17 cellular contexts compared by ENCODE assay signal in genomic region chr4:10034136-10034535, GRCh38. TPM values are rescaled to one million over a fixed set of nuclear protein-coding genes. Genes with fewer than 3 reads are reported as not detected.
A peak's percentile ranks its signal among the peaks of the same experiment; 100 is the strongest.
DNase-seq lines count a peak whose midpoint lies in the region; ATAC-seq and TF ChIP-seq lines count a peak whose summit lies in the region.
"Had no signal": no experiment of that assay in that cellular context is flagged by ENCODE, and none has a peak within 500 bp of the region (broad histone marks: within the 10 kb centered on the region; RNA-seq: fewer than 3 reads in every experiment).

No MANE protein-coding gene starts in this region.

- H3K9ac ChIP-seq in neuronal stem cell (ENCODE audit: low read depth, low read length, poor library complexity): no peak overlapping the region

- H2BK15ac ChIP-seq in neuronal stem cell (ENCODE audit: low read length): no peak overlapping the region

- no peaks in the 10 kb centered on the region for H3K9me3 Mint-ChIP-seq in stimulated activated naive CD8-positive, alpha-beta T cell treated with anti-CD3 and anti-CD28 coated beads, Interleukin-15, Interleukin-2, amounts not matched to agents 100 ng/mL and 50 ng/mL, for 24 hours
- H3K9me3 Mint-ChIP-seq: CD8-positive, alpha-beta T cell had no signal

- no peak overlapping the region for H2BK12ac ChIP-seq in neuronal stem cell (ENCODE audit: low read length)

- no peak overlapping the region for H3K4ac ChIP-seq in neuronal stem cell (ENCODE audit: low read length)

- no peak overlapping the region for H3K4me2 ChIP-seq in neuronal stem cell (ENCODE audit: insufficient read depth, low read length, poor library complexity, severe bottlenecking)

- no peak for DNase-seq in stimulated activated naive CD8-positive, alpha-beta T cell treated with anti-CD3 and anti-CD28 coated beads, Interleukin-15, Interleukin-2, amounts not matched to agents 100 U/mL and 50 U/mL, for 24 hours
- DNase-seq in brain microvascular endothelial cell: no peak
- DNase-seq in neuronal stem cell (ENCODE audit: low spot score): no peak
- no peak for DNase-seq in NCI-H524 treated with DMSO at 0.1 percent for 48 hours (lab: John Stamatoyannopoulos, UW)
- DNase-seq: activated CD4-positive, CD25-positive, alpha-beta regulatory T cell treated with anti-CD3 and anti-CD28 coated beads, Interleukin-2, amount 50 U/mL, for 72 hours; activated naive CD4-positive, alpha-beta T cell treated with Interleukin-2 at 50 U/mL for 16 hours; activated T-cell treated with anti-CD3 and anti-CD28 coated beads, Interleukin-2, amount 50 U/mL, for 1 hour; amygdala; CD8-positive, alpha-beta T cell; DMS79; KG1; NCI-H187; SHP77 had no signal

- peaks cover 16% of the 10 kb centered on the region for H3K4me1 Mint-ChIP-seq in stimulated activated naive CD8-positive, alpha-beta T cell treated with anti-CD3 and anti-CD28 coated beads, Interleukin-15, Interleukin-2, amounts not matched to agents 100 ng/mL and 50 ng/mL, for 24 hours (ENCODE audit: low read depth)

- no peak overlapping the region for H3K23ac ChIP-seq in neuronal stem cell (ENCODE audit: low read depth, low read length, poor library complexity)

- no peak overlapping the region for H4K91ac ChIP-seq in neuronal stem cell (ENCODE audit: low read depth, low read length, poor library complexity)

- in situ Hi-C loops in brain microvascular endothelial cell (cut with HindIII; ENCODE audit: low pct_ligation_motif_present, low sequenced_read_pairs): no loop called here

- peaks cover 5% of the 10 kb centered on the region for H3K36me3 Mint-ChIP-seq in stimulated activated naive CD8-positive, alpha-beta T cell treated with anti-CD3 and anti-CD28 coated beads, Interleukin-15, Interleukin-2, amounts not matched to agents 100 ng/mL and 50 ng/mL, for 24 hours (ENCODE audit: low read depth)

- no peak overlapping the region for H3K4me3 Mint-ChIP-seq in stimulated activated naive CD8-positive, alpha-beta T cell treated with anti-CD3 and anti-CD28 coated beads, Interleukin-15, Interleukin-2, amounts not matched to agents 100 ng/mL and 50 ng/mL, for 24 hours
- H3K4me3 Mint-ChIP-seq: CD8-positive, alpha-beta T cell had no signal

- H3K18ac ChIP-seq in neuronal stem cell (ENCODE audit: low read length): peak overlapping the region; percentile 23

- no peaks in the 10 kb centered on the region for H3K9me3 ChIP-seq in neuronal stem cell (replicated peaks in 1 of 2; ENCODE audit: control insufficient read depth in 2 of 2, insufficient read depth in 1 of 2, low read depth in 1 of 2, low read length in 2 of 2)

- H3K4me3 ChIP-seq in brain microvascular endothelial cell (ENCODE audit: low read depth, low read length): no peak overlapping the region
- H3K4me3 ChIP-seq in neuronal stem cell (ENCODE audit: low read length in 2 of 2): no peak overlapping the region
- H3K4me3 ChIP-seq: GM12878 had no signal

- H3K36me3 ChIP-seq in brain microvascular endothelial cell (replicated peaks) (no peaks in the 10 kb centered on the region), neuronal stem cell (replicated peaks in 1 of 2; ENCODE audit: control insufficient read depth in 2 of 2, insufficient read depth in 2 of 2, low read length in 2 of 2) (no peaks in the 10 kb centered on the region)

- H3K79me1 ChIP-seq in neuronal stem cell (ENCODE audit: low read depth, low read length): no peaks in the 10 kb centered on the region

- no CpG with 5 or more reads among the region's 10 CpGs for WGBS in neuronal stem cell (ENCODE audit: extremely low coverage in 2 of 2, insufficient read length in 2 of 2, insufficient replicate concordance in 1 of 2), 2 donors

- no peak for TF ChIP-seq CTCF in brain microvascular endothelial cell (IDR thresholded peaks at IDR 0.05; ENCODE audit: low read depth, low read length, missing control alignments)

- no peak overlapping the region for H2BK5ac ChIP-seq in neuronal stem cell (ENCODE audit: low read length)

- peak overlapping the region; percentile 26 for H2AK5ac ChIP-seq in neuronal stem cell (ENCODE audit: low read depth, low read length)

- H3K4me1 ChIP-seq in neuronal stem cell (ENCODE audit: control insufficient read depth in 2 of 2, insufficient read depth in 1 of 2, low read depth in 1 of 2, low read length in 2 of 2): peaks cover 11 to 16% of the 10 kb centered on the region in 2 donors

- H3K27me3 ChIP-seq in brain microvascular endothelial cell (replicated peaks): no peaks in the 10 kb centered on the region
- H3K27me3 ChIP-seq in neuronal stem cell (ENCODE audit: control insufficient read depth in 3 of 3, insufficient read depth in 3 of 3, low read depth in 1 of 3, low read length in 3 of 3): peaks cover 0 to 21% (median 0%) of the 10 kb centered on the region in 3 experiments

- ATAC-seq in stimulated activated naive CD8-positive, alpha-beta T cell treated with anti-CD3 and anti-CD28 coated beads, Interleukin-15, Interleukin-2, amounts not matched to agents 100 U/mL and 50 U/mL, for 24 hours: no peak
- ATAC-seq in GM19463 (IDR thresholded peaks at IDR 0.05; ENCODE audit: unreplicated experiment) (no peak), HG03045 (IDR thresholded peaks at IDR 0.05; ENCODE audit: unreplicated experiment) (no peak)
- ATAC-seq: CD8-positive, alpha-beta T cell had no signal

- peak overlapping the region; percentile 53 for H3K27ac Mint-ChIP-seq in stimulated activated naive CD8-positive, alpha-beta T cell treated with anti-CD3 and anti-CD28 coated beads, Interleukin-15, Interleukin-2, amounts not matched to agents 100 ng/mL and 50 ng/mL, for 24 hours
- H3K27ac Mint-ChIP-seq: CD8-positive, alpha-beta T cell had no signal

- no peak overlapping the region for H3K14ac ChIP-seq in neuronal stem cell (ENCODE audit: low read length)

- H3K27ac ChIP-seq in brain microvascular endothelial cell (peak overlapping the region; percentile 87), neuronal stem cell (replicated peaks; ENCODE audit: low read length) (no peak overlapping the region)

- peaks cover 4% of the 10 kb centered on the region for H3K27me3 Mint-ChIP-seq in stimulated activated naive CD8-positive, alpha-beta T cell treated with anti-CD3 and anti-CD28 coated beads, Interleukin-15, Interleukin-2, amounts not matched to agents 100 ng/mL and 50 ng/mL, for 24 hours

- H4K8ac ChIP-seq in neuronal stem cell (ENCODE audit: low read depth, low read length): no peak overlapping the region

- H2AFZ ChIP-seq in neuronal stem cell (ENCODE audit: low read length): no peak overlapping the region

- H2BK120ac ChIP-seq in neuronal stem cell (ENCODE audit: low read depth, low read length): no peak overlapping the region

RNA-seq across cellular contexts. Expression of gene SLC2A9, which starts 12.8 kb away (rescaled TPM):
- polyA plus RNA-seq in neuronal stem cell (2013, experiment 1 of 2): 0.06 TPM
- polyA plus RNA-seq in neuronal stem cell (2013, experiment 2 of 2): 0.17 TPM
